ENCODE assay signal across 24 cellular contexts in the genomic region with DNA sequence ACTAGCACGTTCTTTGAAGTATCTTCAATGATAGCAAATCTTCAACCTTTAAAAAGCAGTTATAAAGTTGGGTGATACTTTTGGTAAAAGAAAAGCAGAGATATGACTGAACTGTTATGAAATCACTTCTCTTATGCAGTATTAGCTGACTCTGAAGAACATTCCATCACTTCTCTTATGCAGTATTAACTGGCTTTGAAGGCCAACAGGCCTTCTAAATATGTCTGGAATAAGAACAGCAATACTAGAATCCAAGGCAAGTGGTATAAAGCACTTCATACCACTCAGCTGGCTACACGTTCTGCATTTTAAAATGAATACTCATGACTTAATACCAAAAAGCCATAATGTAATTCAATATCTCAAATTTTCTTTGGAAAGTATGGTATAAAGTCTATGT.
"Had no signal": no experiment of that assay in that cellular context is flagged by ENCODE, and none has a peak within 500 bp of the region (broad histone marks: within the 10 kb centered on the region; RNA-seq: fewer than 3 reads in every experiment).

No MANE protein-coding gene starts in this region.

- DNase-seq: activated CD4-positive, alpha-beta T cell treated with anti-CD3 and anti-CD28 coated beads for 48 hours; activated CD4-positive, alpha-beta T cell treated with anti-CD3 and anti-CD28 coated beads, Interleukin-2, amount 50 U/mL, for 4 hours; activated CD4-positive, CD25-positive, alpha-beta regulatory T cell treated with anti-CD3 and anti-CD28 coated beads, Interleukin-2, amount 50 U/mL, for 72 hours; activated CD8-positive, alpha-beta memory T cell treated with anti-CD3 and anti-CD28 coated beads, Interleukin-2, amount 50 U/mL, for 48 hours; activated CD8-positive, alpha-beta T cell treated with anti-CD3 and anti-CD28 coated beads, Interleukin-2, amount 10 ng/mL, durations not matched to agents 7 days and 5 days; activated effector memory CD4-positive, alpha-beta T cell treated with Interleukin-2 at 50 U/mL for 16 hours; activated naive CD4-positive, alpha-beta T cell; activated T-cell treated with anti-CD3 and anti-CD28 coated beads, Interleukin-2, amount 50 U/mL, for 24 hours; amygdala; brain microvascular endothelial cell; MV-4-11; NCI-H1092 treated with DMSO at 0.1 percent for 48 hours; NCI-H1436; NCI-H1694 treated with DMSO at 0.1 percent for 48 hours; NCI-H2029 treated with DMSO at 0.1 percent for 48 hours; NCI-H345; NCI-H510A; NCI-H526 treated with DMSO at 0.1 percent for 48 hours; NCI-H82; NK-92 treated with Interleukin-12 subunit alpha and Interleukin-12 subunit beta, amount 100 ng/mL, for 24 hours; OCI-M1; SHP77 treated with DMSO at 0.1 percent for 48 hours had no signal

- ATAC-seq: activated CD8-positive, alpha-beta T cell treated with anti-CD3 and anti-CD28 coated beads, Interleukin-2, amount 10 ng/mL, durations not matched to agents 7 days and 5 days; Panc1; WTC11 had no signal
